14 cellular contexts compared by ENCODE assay signal in the genomic region with DNA sequence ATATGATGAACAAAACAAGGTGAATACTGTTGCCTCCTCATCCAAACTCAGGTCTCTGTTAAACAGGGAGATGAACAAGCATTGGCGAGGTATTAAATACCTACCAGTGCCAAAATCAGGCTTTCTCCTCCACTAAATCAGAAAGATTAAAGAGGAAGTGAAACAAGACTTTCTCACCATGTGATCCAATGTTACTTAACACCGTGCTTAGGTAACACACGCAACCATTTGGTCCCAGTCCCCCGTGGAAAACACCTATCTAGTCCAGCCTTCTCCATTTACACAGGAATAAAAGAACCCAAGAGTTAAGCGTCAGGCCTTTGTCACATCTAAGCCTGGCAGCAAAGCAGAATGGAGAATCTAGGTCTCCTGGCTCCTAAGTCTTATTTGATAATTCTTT. TPM values are rescaled to one million over a fixed set of nuclear protein-coding genes. Genes with fewer than 3 reads are reported as not detected.
DNase-seq lines count a peak whose midpoint lies in the region; ATAC-seq, FAIRE-seq and TF ChIP-seq lines count a peak whose summit lies in the region.
"Had no signal": no experiment of that assay in that cellular context is flagged by ENCODE, and none has a peak within 500 bp of the region (broad histone marks: within the 10 kb centered on the region; RNA-seq: fewer than 3 reads in every experiment).

No MANE protein-coding gene starts in this region.

- no TSS peak for BruUV-seq in Calu3 (replicated peaks; lab: Mats Ljungman, UMichigan)

- no peak overlapping the region for H3K27ac Mint-ChIP-seq in Calu3 (ENCODE audit: unreplicated experiment)
- H3K27ac Mint-ChIP-seq: natural killer cell had no signal

- no peaks in the 10 kb centered on the region for H3K36me3 ChIP-seq in adrenal gland (replicated peaks in 1 of 2)
- H3K36me3 ChIP-seq: SJSA1 had no signal

- no peak overlapping the region for H3K4me3 Mint-ChIP-seq in Calu3 (ENCODE audit: low read depth, unreplicated experiment)
- H3K4me3 Mint-ChIP-seq: natural killer cell had no signal

- H3K27me3 ChIP-seq in adrenal gland: no peaks in the 10 kb centered on the region
- H3K27me3 ChIP-seq: SJSA1 had no signal

- no peak overlapping the region for H3K4me3 ChIP-seq in adrenal gland
- H3K4me3 ChIP-seq: GM23248, SJSA1 had no signal

- FAIRE-seq in GM12892 (lab: Jason Lieb, UNC): peak; percentile 46

- CTCF ChIA-PET in Calu3 (lab: Charles Lee): no interaction called here

- H3K4me1 Mint-ChIP-seq in Calu3 (ENCODE audit: low read depth, unreplicated experiment): no peaks in the 10 kb centered on the region
- H3K4me1 Mint-ChIP-seq: natural killer cell had no signal

- H3K9me3 ChIP-seq in adrenal gland (replicated peaks in 1 of 3): no peaks in the 10 kb centered on the region
- H3K9me3 ChIP-seq: SJSA1 had no signal

- no peak overlapping the region for H3K27ac ChIP-seq in adrenal gland
- H3K27ac ChIP-seq: GM23248, SJSA1 had no signal

- peaks cover 13% of the 10 kb centered on the region for H3K27me3 Mint-ChIP-seq in Calu3 (ENCODE audit: unreplicated experiment)

- WGBS in adrenal gland, 4 donors: 76 to 89% (median 77%) methylated on average over 5 of the region's 5 CpGs

- TF ChIP-seq POLR2A in GM12892 (IDR thresholded peaks at IDR 0.05; ENCODE audit: low read depth, low read length) (no peak), adrenal gland (IDR thresholded peaks at IDR 0.05) (no peak)

- H3K9me3 Mint-ChIP-seq in Calu3 (ENCODE audit: low read depth, unreplicated experiment): peaks cover 3% of the 10 kb centered on the region

- ATAC-seq in HG03064 (IDR thresholded peaks at IDR 0.05; ENCODE audit: low read depth, unreplicated experiment): peak; percentile 94
- ATAC-seq: natural killer cell had no signal

- intact Hi-C loops in adrenal gland (cut with DNase I): no loop called here
- intact Hi-C loops in Calu3 (cut with micrococcal nuclease; ENCODE audit: unreplicated experiment): no loop called here

- no peaks in the 10 kb centered on the region for H3K36me3 Mint-ChIP-seq in Calu3 (ENCODE audit: insufficient read depth, unreplicated experiment)
- H3K36me3 Mint-ChIP-seq: natural killer cell had no signal

- DNase-seq in GM12892 (ENCODE audit: insufficient read length) (peak; percentile 17), GM20000 (ENCODE audit: low spot score) (peak; percentile 57), NOMO-1 treated with DMSO at 0.1 percent for 48 hours (lab: John Stamatoyannopoulos, UW; ENCODE audit: unreplicated experiment) (peak; percentile 75), adrenal gland (no peak), globus pallidus (ENCODE audit: low spot score) (no peak), Calu3 (no peak)
- DNase-seq in activated effector memory CD4-positive, alpha-beta T cell treated with Interleukin-2 at 50 U/mL for 16 hours: no peak
- DNase-seq: activated CD8-positive, alpha-beta memory T cell treated with anti-CD3 and anti-CD28 coated beads, Interleukin-2, amount 50 U/mL, for 48 hours; cerebellar nuclear complex; GM23248; hippocampal formation; natural killer cell had no signal

- no peak for TF ChIP-seq CTCF in GM20000 (IDR thresholded peaks at IDR 0.05; ENCODE audit: extremely low read depth, missing control alignments)
- TF ChIP-seq CTCF in adrenal gland (IDR thresholded peaks at IDR 0.05): no peak
- no peak for TF ChIP-seq CTCF in Calu3 (IDR thresholded peaks at IDR 0.05; ENCODE audit: unreplicated experiment)

- H3K4me1 ChIP-seq in adrenal gland (replicated peaks in 1 of 2): peaks cover 0 to 8% of the 10 kb centered on the region in 2 donors
- H3K4me1 ChIP-seq: SJSA1 had no signal

RNA-seq across cellular contexts. Expression of gene TENM4, which starts 34.5 kb away (rescaled TPM):
- polyA plus RNA-seq in GM12892 (2012; ENCODE audit: missing spikeins): not detected
- 10 to 100 TPM in 4 of 8 donors, 1 to 10 TPM in 4; 3.3 to 24.9 (median 9.6) TPM for total RNA-seq in adrenal gland
- polyA plus RNA-seq in adrenal gland: 1 to 10 TPM in 2 of 3 donors, under 1 TPM in 1; 0.74 to 3.1 (median 1.6) TPM
- total RNA-seq in Calu3 (2022): not detected in 2 replicates
- total RNA-seq: SJSA1 had no signal

Comparison
In these comparisons a context has a peak if more than half of its experiments do, and no peak if none do; other contexts are left out.
1. DNase-seq: peak in GM12892 (single experiment), GM20000 (single experiment) and NOMO-1 treated with DMSO at 0.1 percent for 48 hours (single experiment); none in adrenal gland (0 of 7), globus pallidus (single experiment), activated effector memory CD4-positive, alpha-beta T cell treated with Interleukin-2 at 50 U/mL for 16 hours (single experiment) and Calu3 (single experiment).